Comparison of ENCODE assay signal across 3 cellular contexts in the genomic region with DNA sequence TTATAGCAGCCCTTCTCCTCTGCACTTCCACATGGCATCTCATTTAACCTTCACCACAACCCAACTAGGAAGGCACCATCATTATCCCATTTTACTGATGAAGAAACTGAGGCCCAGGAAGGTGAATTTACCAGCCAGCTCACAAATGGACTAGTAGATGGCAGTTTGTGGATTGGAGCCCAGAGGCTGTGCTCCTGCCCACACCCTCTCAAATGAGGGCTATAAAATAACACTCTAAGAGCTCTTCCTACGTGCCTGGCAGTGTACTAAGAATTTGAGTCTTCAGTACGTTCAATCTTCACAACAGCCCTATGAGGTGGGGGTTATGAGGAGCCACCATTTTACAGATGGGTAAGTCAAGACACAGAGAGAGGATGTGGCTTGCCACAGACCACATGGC. TPM values are rescaled to one million over a fixed set of nuclear protein-coding genes. Genes with fewer than 3 reads are reported as not detected.
"Had no signal": no experiment of that assay in that cellular context is flagged by ENCODE, and none has a peak within 500 bp of the region (broad histone marks: within the 10 kb centered on the region; RNA-seq: fewer than 3 reads in every experiment).

No MANE protein-coding gene starts in this region.

RNA-seq across cellular contexts. Expression of a gene that starts 31.5 kb away (rescaled TPM):
- total RNA-seq: chondrocyte, epithelial cell of proximal tubule, foreskin keratinocyte had no signal
